ENCODE assay signal across 22 cellular contexts in genomic region chr9:127644428-127644827, GRCh38.
"Had no signal": no experiment of that assay in that cellular context is flagged by ENCODE, and none has a peak within 500 bp of the region (broad histone marks: within the 10 kb centered on the region; RNA-seq: fewer than 3 reads in every experiment).

No MANE protein-coding gene starts in this region.

- DNase-seq: activated CD4-positive, alpha-beta T cell treated with anti-CD3 and anti-CD28 coated beads for 48 hours; activated CD4-positive, CD25-positive, alpha-beta regulatory T cell; activated CD8-positive, alpha-beta memory T cell treated with anti-CD3 and anti-CD28 coated beads, Interleukin-2, amount 50 U/mL, for 4 hours; activated naive CD4-positive, alpha-beta T cell treated with anti-CD3 and anti-CD28 coated beads, Interleukin-2, amount 10 ng/mL, durations not matched to agents 7 days and 5 days; activated naive CD8-positive, alpha-beta T cell treated with anti-CD3 and anti-CD28 coated beads, Interleukin-2, amount 50 U/mL, for 24 hours; activated T-cell treated with anti-CD3 and anti-CD28 coated beads, Interleukin-2, amount 50 U/mL, for 4 hours; anterior cingulate cortex; effector memory CD4-positive, alpha-beta T cell; foreskin fibroblast; hypothalamus; natural killer cell; sigmoid colon; stimulated activated CD4-positive, alpha-beta T cell treated with anti-CD3 and anti-CD28 coated beads, Interleukin-4, amount 100 ng/mL, for 24 hours; stomach; T-helper 1 cell; T1000 had no signal

- H3K9me3 ChIP-seq: neutrophil, sigmoid colon, stomach had no signal

- H3K4me3 ChIP-seq: sigmoid colon, stomach had no signal

- H3K27ac Mint-ChIP-seq: activated naive CD4-positive, alpha-beta T cell treated with anti-CD3 and anti-CD28 coated beads, Interleukin-2, amount 10 ng/mL, durations not matched to agents 7 days and 5 days; activated naive CD8-positive, alpha-beta T cell treated with anti-CD3 and anti-CD28 coated beads, Interleukin-2, amount 50 U/mL, for 24 hours; dendritic cell treated with granulocyte-macrophage colony-stimulating factor and Interleukin-4, amounts not matched to agents 40 ng/mL and 50 ng/mL, for 4 days; natural killer cell; stimulated activated effector memory CD8-positive, alpha-beta T cell treated with anti-CD3 and anti-CD28 coated beads, Interleukin-12 subunit alpha, Interleukin-12 subunit beta, amount 100 ng/mL, for 72 hours had no signal

- H3K4me3 Mint-ChIP-seq: activated naive CD4-positive, alpha-beta T cell treated with anti-CD3 and anti-CD28 coated beads, Interleukin-2, amount 10 ng/mL, durations not matched to agents 7 days and 5 days; activated naive CD8-positive, alpha-beta T cell treated with anti-CD3 and anti-CD28 coated beads, Interleukin-2, amount 50 U/mL, for 24 hours; activated T-cell treated with anti-CD3 and anti-CD28 coated beads, Interleukin-2, amount 50 U/mL, for 4 hours; dendritic cell treated with granulocyte-macrophage colony-stimulating factor and Interleukin-4, amounts not matched to agents 40 ng/mL and 50 ng/mL, for 4 days; natural killer cell; stimulated activated effector memory CD8-positive, alpha-beta T cell treated with anti-CD3 and anti-CD28 coated beads, Interleukin-12 subunit alpha, Interleukin-12 subunit beta, amount 100 ng/mL, for 72 hours had no signal

- H3K36me3 ChIP-seq: neutrophil, sigmoid colon, stomach had no signal

- FAIRE-seq: keratinocyte had no signal

- ATAC-seq: activated naive CD8-positive, alpha-beta T cell treated with anti-CD3 and anti-CD28 coated beads, Interleukin-2, amount 50 U/mL, for 24 hours; activated T-cell treated with anti-CD3 and anti-CD28 coated beads, Interleukin-2, amount 50 U/mL, for 4 hours; left lobe of liver; natural killer cell; stimulated activated effector memory CD8-positive, alpha-beta T cell treated with anti-CD3 and anti-CD28 coated beads, Interleukin-12 subunit alpha, Interleukin-12 subunit beta, amount 100 ng/mL, for 72 hours had no signal

- H3K9me3 Mint-ChIP-seq: activated naive CD4-positive, alpha-beta T cell treated with anti-CD3 and anti-CD28 coated beads, Interleukin-2, amount 10 ng/mL, durations not matched to agents 7 days and 5 days; activated naive CD8-positive, alpha-beta T cell treated with anti-CD3 and anti-CD28 coated beads, Interleukin-2, amount 50 U/mL, for 24 hours; activated T-cell treated with anti-CD3 and anti-CD28 coated beads, Interleukin-2, amount 50 U/mL, for 4 hours; dendritic cell treated with granulocyte-macrophage colony-stimulating factor and Interleukin-4, amounts not matched to agents 40 ng/mL and 50 ng/mL, for 4 days; natural killer cell; stimulated activated effector memory CD8-positive, alpha-beta T cell treated with anti-CD3 and anti-CD28 coated beads, Interleukin-12 subunit alpha, Interleukin-12 subunit beta, amount 100 ng/mL, for 72 hours had no signal

- H3K36me3 Mint-ChIP-seq: activated naive CD4-positive, alpha-beta T cell treated with anti-CD3 and anti-CD28 coated beads, Interleukin-2, amount 10 ng/mL, durations not matched to agents 7 days and 5 days; natural killer cell; stimulated activated effector memory CD8-positive, alpha-beta T cell treated with anti-CD3 and anti-CD28 coated beads, Interleukin-12 subunit alpha, Interleukin-12 subunit beta, amount 100 ng/mL, for 72 hours had no signal

- H3K9ac ChIP-seq: parathyroid adenoma had no signal

- H3K27me3 ChIP-seq: sigmoid colon, stomach had no signal

- H3K4me1 ChIP-seq: parathyroid adenoma had no signal

- H3K4me1 Mint-ChIP-seq: activated naive CD4-positive, alpha-beta T cell treated with anti-CD3 and anti-CD28 coated beads, Interleukin-2, amount 10 ng/mL, durations not matched to agents 7 days and 5 days; activated naive CD8-positive, alpha-beta T cell treated with anti-CD3 and anti-CD28 coated beads, Interleukin-2, amount 50 U/mL, for 24 hours; natural killer cell; stimulated activated effector memory CD8-positive, alpha-beta T cell treated with anti-CD3 and anti-CD28 coated beads, Interleukin-12 subunit alpha, Interleukin-12 subunit beta, amount 100 ng/mL, for 72 hours had no signal

- H3K27ac ChIP-seq: neutrophil, parathyroid adenoma, sigmoid colon had no signal

- H2AFZ ChIP-seq: parathyroid adenoma had no signal
